Comparison of ENCODE assay signal across 8 cellular contexts in genomic region chr2:168030862-168031624, GRCh38.
DNase-seq lines count a peak whose midpoint lies in the region; ATAC-seq, FAIRE-seq and TF ChIP-seq lines count a peak whose summit lies in the region.

No MANE protein-coding gene starts in this region.

- no peak overlapping the region for H3K4me3 ChIP-seq in fibroblast of pulmonary artery (replicated peaks; ENCODE audit: low read depth, low read length)

- DNase-seq in ELR (ENCODE audit: low read depth): peak; percentile 52
- peak; percentile 47 for DNase-seq in fibroblast of pulmonary artery (ENCODE audit: low read depth)
- no peak for DNase-seq in SW480 (ENCODE audit: low spot score)
- DNase-seq in NCI-H774 (lab: John Stamatoyannopoulos, UW): no peak
- no peak for DNase-seq in GM12892 (ENCODE audit: insufficient read length)
- no peak for DNase-seq in Right ventricle myocardium inferior (ENCODE audit: missing footprints)

- peak; percentile 74 for ATAC-seq in GM21367 (IDR thresholded peaks at IDR 0.05; ENCODE audit: unreplicated experiment)
- peak; percentile 83 for ATAC-seq in HG03439 (IDR thresholded peaks at IDR 0.05; ENCODE audit: unreplicated experiment)
- ATAC-seq in Right ventricle myocardium inferior: no peak

- no peak for TF ChIP-seq CTCF in fibroblast of pulmonary artery (IDR thresholded peaks at IDR 0.05; ENCODE audit: low read length, missing control alignments)

- no peak for FAIRE-seq in GM12892 (lab: Jason Lieb, UNC)

- no peak for TF ChIP-seq POLR2A in GM12892 (IDR thresholded peaks at IDR 0.05; ENCODE audit: low read depth, low read length)

- intact Hi-C loops in Right ventricle myocardium inferior (cut with DNase I): no loop called here

Comparison
In these comparisons a context has a peak if more than half of its experiments do, and no peak if none do; other contexts are left out.
1. DNase-seq: peak in ELR (single experiment) and fibroblast of pulmonary artery (single experiment); none in SW480 (single experiment), NCI-H774 (single experiment), GM12892 (single experiment) and Right ventricle myocardium inferior (single experiment).